15 cellular contexts compared by ENCODE assay signal in the genomic region with DNA sequence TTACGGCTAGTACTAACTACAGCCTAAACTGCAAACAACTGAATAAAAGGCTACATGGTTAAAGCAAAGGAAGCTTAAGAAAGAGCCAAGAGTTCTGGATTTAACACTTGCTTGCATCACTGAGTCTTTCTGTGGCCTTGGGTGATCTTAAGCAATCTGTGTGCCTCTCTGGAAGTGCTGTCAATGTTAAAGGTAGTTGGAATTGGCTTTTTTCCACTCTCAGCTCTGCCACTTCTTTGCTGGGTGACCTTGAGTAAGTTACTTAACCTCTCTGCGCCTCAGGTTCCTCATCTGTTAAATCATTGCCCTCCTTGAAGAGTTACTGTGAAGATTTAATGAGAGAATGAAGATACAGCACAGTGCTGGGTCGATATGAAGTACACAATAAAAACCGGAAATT. TPM values are rescaled to one million over a fixed set of nuclear protein-coding genes. Genes with fewer than 3 reads are reported as not detected.
DNase-seq lines count a peak whose midpoint lies in the region; ATAC-seq and TF ChIP-seq lines count a peak whose summit lies in the region.
"Had no signal": no experiment of that assay in that cellular context is flagged by ENCODE, and none has a peak within 500 bp of the region (broad histone marks: within the 10 kb centered on the region; RNA-seq: fewer than 3 reads in every experiment).

No MANE protein-coding gene starts in this region.

- H3K27ac Mint-ChIP-seq in CD14-positive monocyte: peak overlapping the region; percentile 86 to 92 (median 91)
- H3K27ac Mint-ChIP-seq: stimulated activated effector memory CD8-positive, alpha-beta T cell treated with anti-CD3 and anti-CD28 coated beads, Interleukin-12 subunit alpha, Interleukin-12 subunit beta, amount 100 ng/mL, for 72 hours had no signal

- peak overlapping the region; percentile 85 for H3K27ac ChIP-seq in Panc1 (ENCODE audit: low read length)
- H3K27ac ChIP-seq in gastroesophageal sphincter: peak overlapping the region in 3 of 4 donors; percentile 21 to 68 (median 46)
- peak overlapping the region; percentile 33 to 65 (median 64) for H3K27ac ChIP-seq in gastrocnemius medialis
- H3K27ac ChIP-seq in A673 (ENCODE audit: low read depth, low read length, poor library complexity, severe bottlenecking): no peak overlapping the region
- H3K27ac ChIP-seq: WERI-Rb-1 had no signal

- H3K27me3 Mint-ChIP-seq in CD14-positive monocyte (ENCODE audit: low read depth in 3 of 3): peaks cover 0 to 2% (median 0%) of the 10 kb centered on the region in 3 donors
- H3K27me3 Mint-ChIP-seq: activated naive CD8-positive, alpha-beta T cell treated with anti-CD3 and anti-CD28 coated beads, Interleukin-2, amount 10 ng/mL, durations not matched to agents 7 days and 5 days had no signal

- peaks cover 0 to 3% (median 0%) of the 10 kb centered on the region in 7 donors for H3K9me3 Mint-ChIP-seq in CD14-positive monocyte
- H3K9me3 Mint-ChIP-seq: stimulated activated effector memory CD8-positive, alpha-beta T cell treated with anti-CD3 and anti-CD28 coated beads, Interleukin-12 subunit alpha, Interleukin-12 subunit beta, amount 100 ng/mL, for 72 hours had no signal

- no peak overlapping the region for H3K4me3 Mint-ChIP-seq in CD14-positive monocyte
- H3K4me3 Mint-ChIP-seq: activated naive CD8-positive, alpha-beta T cell treated with anti-CD3 and anti-CD28 coated beads, Interleukin-2, amount 10 ng/mL, durations not matched to agents 7 days and 5 days; stimulated activated effector memory CD8-positive, alpha-beta T cell treated with anti-CD3 and anti-CD28 coated beads, Interleukin-12 subunit alpha, Interleukin-12 subunit beta, amount 100 ng/mL, for 72 hours had no signal

- in situ Hi-C loops in Panc1 (cut with HindIII; ENCODE audit: low pct_unique_long_range_greater_than_20kb, low sequenced_read_pairs) (no loop called here), gastrocnemius medialis (cut with MboI; ENCODE audit: low sequenced_read_pairs in 4 of 4) (loop anchor here in 1 of 4 donors (25.0 kb wide), 1 partner anchor 407 kb away; no protein-coding TSS in a partner anchor)

- H3K4me1 ChIP-seq in Panc1 (ENCODE audit: control insufficient read depth, insufficient read depth, low read length) (peaks cover 37% of the 10 kb centered on the region), gastroesophageal sphincter (peaks cover 0 to 33% (median 22%) of the 10 kb centered on the region in 3 donors), gastrocnemius medialis (peaks cover 29 to 31% of the 10 kb centered on the region in 2 donors), A673 (ENCODE audit: insufficient read depth, low read length, poor library complexity, severe bottlenecking) (no peaks in the 10 kb centered on the region)

- intact Hi-C loops in CD14-positive monocyte (cut with micrococcal nuclease): no loop called here
- intact Hi-C loops in Panc1 (cut with micrococcal nuclease; ENCODE audit: unreplicated experiment): no loop called here
- intact Hi-C loops in gastrocnemius medialis (cut with DNase I; ENCODE audit: low total_unique reads): no loop called here
- intact Hi-C loops in A673 (cut with micrococcal nuclease; ENCODE audit: unreplicated experiment): no loop called here

- H3K9me3 ChIP-seq in Panc1 (ENCODE audit: control insufficient read depth, insufficient read depth, low read depth, low read length) (no peaks in the 10 kb centered on the region), gastroesophageal sphincter (no peaks in the 10 kb centered on the region), gastrocnemius medialis (no peaks in the 10 kb centered on the region), A673 (ENCODE audit: low read depth, low read length, poor library complexity, severe bottlenecking) (no peaks in the 10 kb centered on the region), MG63 (no peaks in the 10 kb centered on the region)

- H3K4me3 ChIP-seq in Panc1 (ENCODE audit: low read depth in 2 of 2, low read length in 2 of 2) (no peak overlapping the region), gastroesophageal sphincter (no peak overlapping the region), gastrocnemius medialis (no peak overlapping the region), A673 (ENCODE audit: low read depth, low read length, poor library complexity, severe bottlenecking) (no peak overlapping the region), MG63 (no peak overlapping the region)

- TF ChIP-seq CTCF in CD14-positive monocyte (IDR thresholded peaks at IDR 0.05): no peak
- TF ChIP-seq CTCF in Panc1 (IDR thresholded peaks at IDR 0.05): no peak
- TF ChIP-seq CTCF in gastroesophageal sphincter (IDR thresholded peaks at IDR 0.05): no peak
- TF ChIP-seq CTCF in gastrocnemius medialis (IDR thresholded peaks at IDR 0.05 in 4 of 5, conservative IDR thresholded peaks at IDR 0.05 in 1 of 5): no peak
- TF ChIP-seq CTCF in A673 (conservative IDR thresholded peaks at IDR 0.05; ENCODE audit: low read depth, low read length): no peak

- H3K36me3 Mint-ChIP-seq in CD14-positive monocyte: peaks cover 44 to 74% of the 10 kb centered on the region in 2 donors
- H3K36me3 Mint-ChIP-seq: stimulated activated effector memory CD8-positive, alpha-beta T cell treated with anti-CD3 and anti-CD28 coated beads, Interleukin-12 subunit alpha, Interleukin-12 subunit beta, amount 100 ng/mL, for 72 hours had no signal

- POLR2A ChIA-PET in Panc1 (lab: Charles Lee): no interaction called here
- POLR2A ChIA-PET in A673 (lab: Charles Lee; ENCODE audit: low non-redundant PET): no interaction called here

- TF ChIP-seq POLR2A in gastroesophageal sphincter (IDR thresholded peaks at IDR 0.05) (no peak), gastrocnemius medialis (IDR thresholded peaks at IDR 0.05) (no peak)

- BruUV-seq in Panc1 (replicated peaks; lab: Mats Ljungman, UMichigan): no TSS peak
- no TSS peak for BruUV-seq in A673 (replicated peaks; lab: Mats Ljungman, UMichigan)

- H3K36me3 ChIP-seq in Panc1 (ENCODE audit: control insufficient read depth, insufficient read depth, low read length): no peaks in the 10 kb centered on the region
- H3K36me3 ChIP-seq in gastroesophageal sphincter: no peaks in the 10 kb centered on the region
- no peaks in the 10 kb centered on the region for H3K36me3 ChIP-seq in gastrocnemius medialis
- H3K36me3 ChIP-seq in A673 (ENCODE audit: insufficient read depth, low read length, poor library complexity, severe bottlenecking): no peaks in the 10 kb centered on the region
- H3K36me3 ChIP-seq in MG63: no peaks in the 10 kb centered on the region
- H3K36me3 ChIP-seq: WERI-Rb-1 had no signal

- 61 to 85% methylated on average over 4 of the region's 4 CpGs for WGBS in gastroesophageal sphincter (ENCODE audit: low coverage in 1 of 2), 2 donors

- peaks cover 46% of the 10 kb centered on the region for H3K4me1 Mint-ChIP-seq in CD14-positive monocyte

- ATAC-seq in Panc1 (no peak), gastroesophageal sphincter (no peak), gastrocnemius medialis (no peak), HG02571 (IDR thresholded peaks at IDR 0.05; ENCODE audit: unreplicated experiment) (no peak)
- ATAC-seq: HCT116; stimulated activated effector memory CD8-positive, alpha-beta T cell treated with anti-CD3 and anti-CD28 coated beads, Interleukin-12 subunit alpha, Interleukin-12 subunit beta, amount 100 ng/mL, for 72 hours had no signal

- CTCF ChIA-PET in Panc1 (lab: Charles Lee) (no interaction called here), A673 (lab: Charles Lee) (no interaction called here)

- TF ChIP-seq EP300 in gastroesophageal sphincter (IDR thresholded peaks at IDR 0.05): no peak

- DNase-seq in CD14-positive monocyte (ENCODE audit: low spot score) (no peak), Panc1 (ENCODE audit: low read depth, low spot score) (no peak), gastrocnemius medialis (no peak), NAMALWA (ENCODE audit: low spot score) (no peak), A673 (ENCODE audit: low spot score) (no peak), MG63 (no peak)
- DNase-seq: activated CD8-positive, alpha-beta memory T cell treated with anti-CD3 and anti-CD28 coated beads, Interleukin-2, amount 50 U/mL, for 4 hours; activated naive CD8-positive, alpha-beta T cell treated with anti-CD3 and anti-CD28 coated beads, Interleukin-2, amount 10 ng/mL, durations not matched to agents 7 days and 5 days; NCI-H1092; NCI-H446 treated with DMSO at 0.1 percent for 48 hours; WERI-Rb-1 had no signal

- H3K27me3 ChIP-seq in Panc1 (ENCODE audit: control insufficient read depth, insufficient read depth, low read length) (no peaks in the 10 kb centered on the region), gastroesophageal sphincter (no peaks in the 10 kb centered on the region), gastrocnemius medialis (no peaks in the 10 kb centered on the region), A673 (replicated peaks; ENCODE audit: insufficient read depth, low read depth, low read length, poor library complexity) (peaks cover 5% of the 10 kb centered on the region), MG63 (no peaks in the 10 kb centered on the region)

RNA-seq across cellular contexts. Expression of a gene that starts 15.7 kb away (rescaled TPM):
- 10 to 100 TPM; 34.7 to 38.6 TPM for polyA plus RNA-seq in CD14-positive monocyte
- 3.5 TPM for total RNA-seq in Panc1 (2021; ENCODE audit: unreplicated experiment)
- polyA plus RNA-seq in Panc1 (2012; ENCODE audit: insufficient read length): 3.5 TPM
- 1 to 10 TPM; 3.1 to 6.5 (median 4.3) TPM for total RNA-seq in gastroesophageal sphincter
- total RNA-seq in gastrocnemius medialis: under 1 TPM; 0.19 to 0.89 (median 0.62) TPM
- not detected in 2 replicates for total RNA-seq in A673 (2021)
- total RNA-seq in MG63 (2014; rRNA removed; shearing (Covaris generic); ENCODE audit: low replicate concordance): not detected in 2 replicates
